ENCODE assay signal across 8 cellular contexts in genomic region chr5:126422994-126423788, GRCh38. TPM values are rescaled to one million over a fixed set of nuclear protein-coding genes. Genes with fewer than 3 reads are reported as not detected.
DNase-seq lines count a peak whose midpoint lies in the region; ATAC-seq and TF ChIP-seq lines count a peak whose summit lies in the region.

TSS of gene GRAMD2B (plus strand) at chr5:126423409. CDS start at chr5:126423607, 198 bp downstream.

- H3K27me3 ChIP-seq in smooth muscle cell (ENCODE audit: low read depth) = peaks cover 3% of the 10 kb centered on the region

- peak within 1 kb of the TSS; percentile 82 for H2AFZ ChIP-seq in smooth muscle cell (ENCODE audit: low read depth)

- peak; percentile 64 for DNase-seq in GM12864 (ENCODE audit: low read depth)
- DNase-seq in NCI-H128 (lab: John Stamatoyannopoulos, UW; ENCODE audit: unreplicated experiment) = peak; percentile 7
- DNase-seq in activated B cell treated with CpG ODN at 0.5 μM for 24 hours = peak; percentile 53
- peak; percentile 91 to 93 for DNase-seq in cardiac fibroblast (ENCODE audit: low read depth in 2 of 2)
- peak; percentile 72 to 76 (median 72) for DNase-seq in immature natural killer cell
- DNase-seq in smooth muscle cell (lab: John Stamatoyannopoulos, UW; ENCODE audit: unreplicated experiment) = peak; percentile 14
- no peak for DNase-seq in SHP77 (lab: John Stamatoyannopoulos, UW)

- peak within 1 kb of the TSS; percentile 54 for H3K27ac ChIP-seq in smooth muscle cell (ENCODE audit: low read depth)

- H3K36me3 Mint-ChIP-seq in activated B cell treated with CpG ODN at 0.5 μM for 24 hours (ENCODE audit: low read depth) = peaks cover 6% of the 10 kb centered on the region
- no peaks in the 10 kb centered on the region for H3K36me3 Mint-ChIP-seq in immature natural killer cell

- H3K27ac Mint-ChIP-seq in activated B cell treated with CpG ODN at 0.5 μM for 24 hours (peak within 1 kb of the TSS; percentile 76), immature natural killer cell (peak within 1 kb of the TSS; percentile 86 to 94 (median 92))

- peaks cover 10% of the 10 kb centered on the region for H3K4me1 ChIP-seq in smooth muscle cell (ENCODE audit: low read depth)

- H3K27me3 Mint-ChIP-seq in activated B cell treated with CpG ODN at 0.5 μM for 24 hours (no peaks in the 10 kb centered on the region), immature natural killer cell (ENCODE audit: low read depth in 3 of 3) (peaks cover 0 to 4% (median 1%) of the 10 kb centered on the region in 3 donors)

- peak within 1 kb of the TSS; percentile 68 for H3K9ac ChIP-seq in smooth muscle cell (ENCODE audit: low read depth)

- TF ChIP-seq CTCF in GM12864 (IDR thresholded peaks at IDR 0.05; ENCODE audit: low read depth, low read length, missing control alignments) (no peak), activated B cell treated with CpG ODN at 0.5 μM for 24 hours (IDR thresholded peaks at IDR 0.05) (no peak), cardiac fibroblast (IDR thresholded peaks at IDR 0.05; ENCODE audit: low read depth, low read length) (no peak), smooth muscle cell (IDR thresholded peaks at IDR 0.05; ENCODE audit: borderline replicate concordance, insufficient read depth, poor library complexity, severe bottlenecking) (no peak)

- H3K4me3 Mint-ChIP-seq in activated B cell treated with CpG ODN at 0.5 μM for 24 hours (peak within 1 kb of the TSS; percentile 88), immature natural killer cell (peak within 1 kb of the TSS; percentile 88 to 93 (median 92))

- peaks cover 26% of the 10 kb centered on the region for H3K4me1 Mint-ChIP-seq in activated B cell treated with CpG ODN at 0.5 μM for 24 hours
- peaks cover 25 to 35% of the 10 kb centered on the region in 2 donors for H3K4me1 Mint-ChIP-seq in immature natural killer cell

- no peaks in the 10 kb centered on the region for H3K9me3 ChIP-seq in smooth muscle cell (replicated peaks; ENCODE audit: low read depth)

- no peaks in the 10 kb centered on the region for H3K36me3 ChIP-seq in smooth muscle cell (ENCODE audit: low read depth)

- 2% methylated on average over 44 of the region's 44 CpGs for WGBS in smooth muscle cell (ENCODE audit: low lambda C conversion rate)

- H3K4me2 ChIP-seq in smooth muscle cell = peak within 1 kb of the TSS; percentile 82

- H3F3A ChIP-seq in smooth muscle cell (ENCODE audit: low read depth) = no peaks in the 10 kb centered on the region

- CTCF ChIA-PET in activated B cell treated with CpG ODN at 0.5 μM for 24 hours (lab: Charles Lee) = no interaction called here

- H3K4me3 ChIP-seq in GM12864 (ENCODE audit: low read depth, low read length) (peak within 1 kb of the TSS; percentile 93), cardiac fibroblast (replicated peaks in 1 of 2; ENCODE audit: low read depth in 2 of 2, low read length in 2 of 2) (peak within 1 kb of the TSS; percentile 64 to 70), smooth muscle cell (peak within 1 kb of the TSS; percentile 71)

- peak; percentile 89 for ATAC-seq in HG02610 (IDR thresholded peaks at IDR 0.05; ENCODE audit: unreplicated experiment)
- ATAC-seq in activated B cell treated with CpG ODN at 0.5 μM for 24 hours (ENCODE audit: low read depth) = peak; percentile 86

- H3K9me3 Mint-ChIP-seq in activated B cell treated with CpG ODN at 0.5 μM for 24 hours (no peaks in the 10 kb centered on the region), immature natural killer cell (no peaks in the 10 kb centered on the region)

- H3K79me2 ChIP-seq in smooth muscle cell (ENCODE audit: low read depth) = peaks cover 11% of the 10 kb centered on the region

- intact Hi-C loops in activated B cell treated with CpG ODN at 0.5 μM for 24 hours (cut with micrococcal nuclease) = loop anchor here (1.0 to 2.0 kb wide), 4 partner anchors 28 to 354 kb away; partner anchors contain the start of genes LMNB1 and PHAX

- POLR2A ChIA-PET in activated B cell treated with CpG ODN at 0.5 μM for 24 hours (lab: Charles Lee) = interaction anchor here (0.9 to 1.1 kb wide), 3 partner anchors 36 to 355 kb away, joined by 3 to 6 read pairs (median 3); no protein-coding TSS in a partner anchor

- no peaks in the 10 kb centered on the region for H4K20me1 ChIP-seq in smooth muscle cell (ENCODE audit: low read depth)

RNA-seq across cellular contexts. Expression of gene GRAMD2B, which starts in this region (rescaled TPM):
- total RNA-seq in activated B cell treated with CpG ODN at 0.5 μM for 24 hours (4.9 and 5.9 TPM in 2 replicates), smooth muscle cell (27.3 and 33.1 TPM in 2 replicates)
- polyA plus RNA-seq in immature natural killer cell (10 to 100 TPM in 1 of 3 donors, 1 to 10 TPM in 2; 1.4 to 10.3 (median 4.4) TPM), smooth muscle cell (8.7 and 28.9 TPM in 2 replicates)

Comparison
In these comparisons a context has a peak if more than half of its experiments do, and no peak if none do; other contexts are left out.
1. DNase-seq: peak in GM12864 (single experiment), NCI-H128 (single experiment), activated B cell treated with CpG ODN at 0.5 μM for 24 hours (single experiment), cardiac fibroblast (2 of 2), immature natural killer cell (3 of 3) and smooth muscle cell (single experiment); none in SHP77 (0 of 2).
2. Peak in every context shown above with its lines, with median percentiles within 50 percentile points of each other: H3K4me3 ChIP-seq.